Comparison of ENCODE assay signal across 9 cellular contexts in genomic region chr19:15452111-15453047, GRCh38. TPM values are rescaled to one million over a fixed set of nuclear protein-coding genes. Genes with fewer than 3 reads are reported as not detected.
DNase-seq lines count a peak whose midpoint lies in the region; ATAC-seq and TF ChIP-seq lines count a peak whose summit lies in the region.
"Had no signal": no experiment of that assay in that cellular context is flagged by ENCODE, and none has a peak within 500 bp of the region (broad histone marks: within the 10 kb centered on the region; RNA-seq: fewer than 3 reads in every experiment).

No MANE protein-coding gene starts in this region.

- POLR2A ChIA-PET in PC-3 (lab: Charles Lee; ENCODE audit: unreplicated experiment), result interaction anchor here (0.6 to 0.7 kb wide), 4 partner anchors 20 to 762 kb away, joined by 3 to 6 read pairs (median 4); partner anchors contain the start of gene ZNF333

- peaks cover 21% of the 10 kb centered on the region; the same call in 1 of the 2 replicates for H3K4me1 ChIP-seq in PC-3 (ENCODE audit: insufficient read depth, low read length)
- H3K4me1 ChIP-seq in esophagus (ENCODE audit: control insufficient read depth in 2 of 2, insufficient read depth in 2 of 2, low read length in 1 of 2), result peaks cover 11 to 16% of the 10 kb centered on the region in 2 donors
- peaks cover 35% of the 10 kb centered on the region for H3K4me1 ChIP-seq in vagina

- BruUV-seq in PC-3 (replicated peaks; lab: Mats Ljungman, UMichigan), result TSS peak; percentile 37

- H2AFZ ChIP-seq in PC-3 (ENCODE audit: low read length), result peak overlapping the region; percentile 27

- H3K4me3 Mint-ChIP-seq in mesothelial cell of epicardium, result peak overlapping the region; percentile 40

- TF ChIP-seq CTCF in PC-3 (conservative IDR thresholded peaks at IDR 0.05; ENCODE audit: low read depth, low read length) (no peak), mesothelial cell of epicardium (IDR thresholded peaks at IDR 0.05; ENCODE audit: unreplicated experiment) (no peak), vagina (IDR thresholded peaks at IDR 0.05) (no peak)

- WGBS in esophagus, 2 donors, result 19 to 23% methylated on average over 32 to 37 of the region's 37 CpGs

- peak overlapping the region; percentile 36 for H3K4me3 ChIP-seq in PC-3 (ENCODE audit: low read length)
- H3K4me3 ChIP-seq in esophagus (ENCODE audit: low read depth in 1 of 2, low read length in 2 of 2), result peak overlapping the region; percentile 46 to 47
- peak overlapping the region; percentile 46 to 53 for H3K4me3 ChIP-seq in vagina

- H4K20me1 ChIP-seq in PC-3 (ENCODE audit: low read length), result no peaks in the 10 kb centered on the region

- H3K27ac ChIP-seq in PC-3 (ENCODE audit: low read length) (no peak overlapping the region), esophagus (ENCODE audit: low read depth in 2 of 2, low read length in 1 of 2) (peak overlapping the region; percentile 50 to 52), vagina (peak overlapping the region; percentile 63)
- H3K27ac ChIP-seq: epithelial cell of prostate had no signal

- H3K36me3 ChIP-seq in PC-3 (ENCODE audit: low read depth, low read length) (no peaks in the 10 kb centered on the region), esophagus (ENCODE audit: control insufficient read depth in 2 of 2, insufficient read depth in 2 of 2, low read length in 1 of 2) (no peaks in the 10 kb centered on the region), vagina (no peaks in the 10 kb centered on the region)

- TF ChIP-seq POLR2A in vagina (IDR thresholded peaks at IDR 0.05) (peak in 1 of 2 donors; percentile 57), GM18505 (IDR thresholded peaks at IDR 0.05; ENCODE audit: borderline replicate concordance, extremely low read depth, insufficient read depth, insufficient read length) (no peak)

- peak; percentile 92 for DNase-seq in 8988T
- peak; percentile 85 for DNase-seq in EH (ENCODE audit: low read depth)
- DNase-seq in PC-3, result peak; percentile 82
- peak in 1 of 2 experiments; percentile 67 for DNase-seq in mesothelial cell of epicardium (ENCODE audit: low spot score in 2 of 2, unreplicated experiment in 2 of 2)
- peak in 1 of 2 donors; percentile 91 for DNase-seq in vagina (ENCODE audit: extremely low spot score in 2 of 2)
- no peak for DNase-seq in dedifferentiated amniotic fluid mesenchymal stem cell (ENCODE audit: extremely low spot score)

- H3K9me3 Mint-ChIP-seq in mesothelial cell of epicardium, result no peaks in the 10 kb centered on the region

- intact Hi-C loops in PC-3 (cut with micrococcal nuclease) (loop anchor here (10.0 kb wide), 1 partner anchor 102 kb away; no protein-coding TSS in a partner anchor), vagina (cut with DNase I) (loop anchor here (10.0 kb wide), 1 partner anchor 102 kb away; no protein-coding TSS in a partner anchor)

- H3K4me2 ChIP-seq in PC-3 (ENCODE audit: low read length), result peak overlapping the region; percentile 71

- H3K27me3 ChIP-seq in PC-3 (ENCODE audit: low read length) (peaks cover 10% of the 10 kb centered on the region), esophagus (ENCODE audit: control insufficient read depth in 1 of 2, insufficient read depth in 2 of 2, low read length in 2 of 2) (no peaks in the 10 kb centered on the region), vagina (no peaks in the 10 kb centered on the region)

- H3K36me3 Mint-ChIP-seq in mesothelial cell of epicardium, result peaks cover 1% of the 10 kb centered on the region

- H3K9me2 ChIP-seq in PC-3 (replicated peaks; ENCODE audit: low read length), result 0 out of 2 replicates have a peak, but pooled peaks cover 4% of the 10 kb centered on the region

- H3K9me3 ChIP-seq in PC-3 (ENCODE audit: low read length) (no peaks in the 10 kb centered on the region), esophagus (ENCODE audit: control insufficient read depth in 2 of 2, insufficient read depth in 1 of 2, low read depth in 1 of 2, low read length in 1 of 2) (no peaks in the 10 kb centered on the region), vagina (no peaks in the 10 kb centered on the region)

- no peaks in the 10 kb centered on the region for H3F3A ChIP-seq in PC-3 (ENCODE audit: low read length, unreplicated experiment)

- no peak overlapping the region for H3K9ac ChIP-seq in PC-3 (ENCODE audit: low read length)

- H3K79me2 ChIP-seq in PC-3 (ENCODE audit: low read length), result no peaks in the 10 kb centered on the region

- no peak overlapping the region for H3K27ac Mint-ChIP-seq in mesothelial cell of epicardium

- CTCF ChIA-PET in PC-3 (lab: Charles Lee), result interaction anchor here (0.6 to 1.0 kb wide), 2 partner anchors 11 to 39 kb away, joined by 3 to 6 read pairs; no protein-coding TSS in a partner anchor

- H3K27me3 Mint-ChIP-seq in mesothelial cell of epicardium (ENCODE audit: low read depth), result peaks cover 61% of the 10 kb centered on the region

- H3K4me1 Mint-ChIP-seq in mesothelial cell of epicardium, result peaks cover 18% of the 10 kb centered on the region

- ATAC-seq in PC-3, result peak; percentile 61
- no peak for ATAC-seq in GM18505 (IDR thresholded peaks at IDR 0.05; ENCODE audit: unreplicated experiment)

RNA-seq across cellular contexts. Expression of gene WIZ, which starts 2.6 kb away (rescaled TPM):
- 30.9 and 35.1 TPM in 2 replicates for total RNA-seq in PC-3 (2014; rRNA removed)
- polyA plus RNA-seq in esophagus, result 10 to 100 TPM; 17.4 to 17.5 TPM
- total RNA-seq in mesothelial cell of epicardium, result 57.5 to 62.0 TPM (median 60.4 TPM) in 3 replicates
- total RNA-seq in vagina, result 44.4 TPM

RNA-seq across cellular contexts. Expression of gene RASAL3, which starts 12.0 kb away (rescaled TPM):
- total RNA-seq in PC-3 (2014; rRNA removed) (not detected in 2 replicates), mesothelial cell of epicardium (not detected in 3 replicates), vagina (7.9 TPM)
- polyA plus RNA-seq in esophagus, result 1 to 10 TPM; 3.6 to 5.8 TPM

RNA-seq across cellular contexts. Expression of gene PGLYRP2, which starts 26.9 kb away (rescaled TPM):
- total RNA-seq in PC-3 (2014; rRNA removed) (not detected in 2 replicates), mesothelial cell of epicardium (not detected in 3 replicates), vagina (not detected)
- under 1 TPM in 1 of 2 donors, not detected in 1; 0.02 TPM for polyA plus RNA-seq in esophagus

RNA-seq across cellular contexts. Expression of gene AKAP8L, which starts 33.6 kb away (rescaled TPM):
- 97.9 and 137 TPM in 2 replicates for total RNA-seq in PC-3 (2014; rRNA removed)
- polyA plus RNA-seq in esophagus, result 10 to 100 TPM; 37.9 to 75.5 TPM
- 239 to 262 TPM (median 254 TPM) in 3 replicates for total RNA-seq in mesothelial cell of epicardium
- 127 TPM for total RNA-seq in vagina

RNA-seq across cellular contexts. Expression of gene CYP4F22, which starts 55.9 kb away (rescaled TPM):
- total RNA-seq in PC-3 (2014; rRNA removed) (0.07 TPM in 1 of 2 replicates, not detected in the other), mesothelial cell of epicardium (not detected in 3 replicates), vagina (12.3 TPM)
- polyA plus RNA-seq in esophagus, result 10 to 100 TPM in 1 of 2 donors, 1 to 10 TPM in 1; 4.4 to 17.3 TPM
